In the genomic region with DNA sequence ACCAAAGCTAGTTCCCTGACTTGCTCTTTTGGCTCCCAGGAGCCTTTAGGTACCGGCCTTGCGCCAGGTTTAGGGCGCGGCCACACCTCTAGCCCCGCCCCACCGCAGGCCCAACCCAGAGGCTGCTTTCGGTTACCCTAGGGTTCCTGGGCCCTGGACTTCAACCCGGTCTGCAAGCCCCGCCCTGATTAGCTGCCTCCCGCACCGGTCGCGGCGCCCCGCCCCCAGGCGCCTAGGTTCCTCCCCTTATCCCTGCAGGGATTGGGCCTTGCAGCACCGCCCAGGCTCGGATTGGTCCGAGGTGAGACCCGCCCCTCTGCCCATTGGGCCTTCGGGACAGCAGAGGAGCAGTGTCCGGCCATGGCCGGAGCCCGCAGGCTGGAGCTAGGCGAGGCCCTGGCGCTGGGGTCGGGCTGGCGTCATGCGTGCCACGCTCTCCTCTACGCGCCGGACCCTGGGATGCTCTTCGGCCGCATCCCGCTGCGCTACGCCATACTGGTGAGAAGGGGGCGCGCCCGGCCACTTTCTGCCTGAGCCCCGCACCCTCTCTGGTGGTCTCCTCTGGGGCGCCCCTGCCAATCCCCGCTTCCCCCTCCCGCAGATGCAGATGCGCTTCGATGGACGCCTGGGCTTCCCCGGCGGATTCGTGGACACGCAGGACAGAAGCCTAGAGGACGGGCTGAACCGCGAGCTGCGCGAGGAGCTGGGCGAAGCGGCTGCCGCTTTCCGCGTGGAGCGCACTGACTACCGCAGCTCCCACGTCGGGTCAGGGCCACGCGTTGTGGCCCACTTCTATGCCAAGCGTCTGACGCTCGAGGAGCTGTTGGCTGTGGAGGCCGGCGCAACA, we compare ENCODE assay signal across 1 cellular context.
TF ChIP-seq lines count a peak whose summit lies in the region.

A gene (plus strand): TSS at position 330 of the 847 bp plus-strand sequence. CDS start 31 bp downstream, at position 361.

TF ChIP-seq in HepG2, 621 proteins besides CTCF, POLR2A, EP300 and RAD21 (continued from another document and continues in another):
- TF ChIP-seq, protein P1, sequence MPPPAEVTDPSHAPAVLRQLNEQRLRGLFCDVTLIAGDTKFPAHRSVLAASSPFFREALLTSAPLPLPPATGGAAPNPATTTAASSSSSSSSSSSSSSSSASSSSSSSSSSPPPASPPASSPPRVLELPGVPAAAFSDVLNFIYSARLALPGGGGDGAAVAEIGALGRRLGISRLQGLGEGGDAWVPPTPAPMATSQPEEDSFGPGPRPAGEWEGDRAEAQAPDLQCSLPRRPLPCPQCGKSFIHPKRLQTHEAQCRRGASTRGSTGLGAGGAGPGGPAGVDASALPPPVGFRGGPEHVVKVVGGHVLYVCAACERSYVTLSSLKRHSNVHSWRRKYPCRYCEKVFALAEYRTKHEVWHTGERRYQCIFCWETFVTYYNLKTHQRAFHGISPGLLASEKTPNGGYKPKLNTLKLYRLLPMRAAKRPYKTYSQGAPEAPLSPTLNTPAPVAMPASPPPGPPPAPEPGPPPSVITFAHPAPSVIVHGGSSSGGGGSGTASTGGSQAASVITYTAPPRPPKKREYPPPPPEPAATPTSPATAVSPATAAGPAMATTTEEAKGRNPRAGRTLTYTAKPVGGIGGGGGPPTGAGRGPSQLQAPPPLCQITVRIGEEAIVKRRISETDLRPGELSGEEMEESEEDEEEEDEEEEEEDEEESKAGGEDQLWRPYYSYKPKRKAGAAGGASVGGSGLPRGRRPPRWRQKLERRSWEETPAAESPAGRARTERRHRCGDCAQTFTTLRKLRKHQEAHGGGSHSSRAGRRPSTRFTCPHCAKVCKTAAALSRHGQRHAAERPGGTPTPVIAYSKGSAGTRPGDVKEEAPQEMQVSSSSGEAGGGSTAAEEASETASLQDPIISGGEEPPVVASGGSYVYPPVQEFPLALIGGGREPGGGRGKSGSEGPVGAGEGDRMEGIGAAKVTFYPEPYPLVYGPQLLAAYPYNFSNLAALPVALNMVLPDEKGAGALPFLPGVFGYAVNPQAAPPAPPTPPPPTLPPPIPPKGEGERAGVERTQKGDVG (CRISPR knock-in tag; IDR thresholded peaks at IDR 0.05; ENCODE audit: borderline replicate concordance), result peak; percentile 50; the same call in 1 of the 2 replicates
- TF ChIP-seq, protein P2, sequence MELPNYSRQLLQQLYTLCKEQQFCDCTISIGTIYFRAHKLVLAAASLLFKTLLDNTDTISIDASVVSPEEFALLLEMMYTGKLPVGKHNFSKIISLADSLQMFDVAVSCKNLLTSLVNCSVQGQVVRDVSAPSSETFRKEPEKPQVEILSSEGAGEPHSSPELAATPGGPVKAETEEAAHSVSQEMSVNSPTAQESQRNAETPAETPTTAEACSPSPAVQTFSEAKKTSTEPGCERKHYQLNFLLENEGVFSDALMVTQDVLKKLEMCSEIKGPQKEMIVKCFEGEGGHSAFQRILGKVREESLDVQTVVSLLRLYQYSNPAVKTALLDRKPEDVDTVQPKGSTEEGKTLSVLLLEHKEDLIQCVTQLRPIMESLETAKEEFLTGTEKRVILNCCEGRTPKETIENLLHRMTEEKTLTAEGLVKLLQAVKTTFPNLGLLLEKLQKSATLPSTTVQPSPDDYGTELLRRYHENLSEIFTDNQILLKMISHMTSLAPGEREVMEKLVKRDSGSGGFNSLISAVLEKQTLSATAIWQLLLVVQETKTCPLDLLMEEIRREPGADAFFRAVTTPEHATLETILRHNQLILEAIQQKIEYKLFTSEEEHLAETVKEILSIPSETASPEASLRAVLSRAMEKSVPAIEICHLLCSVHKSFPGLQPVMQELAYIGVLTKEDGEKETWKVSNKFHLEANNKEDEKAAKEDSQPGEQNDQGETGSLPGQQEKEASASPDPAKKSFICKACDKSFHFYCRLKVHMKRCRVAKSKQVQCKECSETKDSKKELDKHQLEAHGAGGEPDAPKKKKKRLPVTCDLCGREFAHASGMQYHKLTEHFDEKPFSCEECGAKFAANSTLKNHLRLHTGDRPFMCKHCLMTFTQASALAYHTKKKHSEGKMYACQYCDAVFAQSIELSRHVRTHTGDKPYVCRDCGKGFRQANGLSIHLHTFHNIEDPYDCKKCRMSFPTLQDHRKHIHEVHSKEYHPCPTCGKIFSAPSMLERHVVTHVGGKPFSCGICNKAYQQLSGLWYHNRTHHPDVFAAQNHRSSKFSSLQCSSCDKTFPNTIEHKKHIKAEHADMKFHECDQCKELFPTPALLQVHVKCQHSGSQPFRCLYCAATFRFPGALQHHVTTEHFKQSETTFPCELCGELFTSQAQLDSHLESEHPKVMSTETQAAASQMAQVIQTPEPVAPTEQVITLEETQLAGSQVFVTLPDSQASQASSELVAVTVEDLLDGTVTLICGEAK (IDR thresholded peaks at IDR 0.05), result no peak
- TF ChIP-seq, protein P2 (CRISPR knock-in tag; IDR thresholded peaks at IDR 0.05), result no peak; the same call in 1 of the 2 replicates
- TF ChIP-seq MAZ (IDR thresholded peaks at IDR 0.05; ENCODE audit: borderline replicate concordance, low read depth, low read length), result peak; percentile 73
- TF ChIP-seq MAZ (CRISPR knock-in tag; IDR thresholded peaks at IDR 0.05; ENCODE audit: low read depth), result peak; percentile 80; the same call in 1 of the 2 replicates
- TF ChIP-seq ZNF776 (CRISPR knock-in tag; IDR thresholded peaks at IDR 0.05), result peak; percentile 93
- no peak for TF ChIP-seq KDM6A (CRISPR knock-in tag; IDR thresholded peaks at IDR 0.05; ENCODE audit: low read depth)
- no peak for TF ChIP-seq ZNF879 (CRISPR knock-in tag; IDR thresholded peaks at IDR 0.05)
- peak; percentile 70; the same call in 1 of the 2 replicates for TF ChIP-seq ZSCAN31 (CRISPR knock-in tag; IDR thresholded peaks at IDR 0.05; ENCODE audit: low read depth)
- no peak for TF ChIP-seq TRIM24 (CRISPR knock-in tag; IDR thresholded peaks at IDR 0.05)
- TF ChIP-seq ZNF510 (CRISPR knock-in tag; IDR thresholded peaks at IDR 0.05; ENCODE audit: low read depth), result no peak; the same call in 1 of the 2 replicates
- TF ChIP-seq, protein P3, sequence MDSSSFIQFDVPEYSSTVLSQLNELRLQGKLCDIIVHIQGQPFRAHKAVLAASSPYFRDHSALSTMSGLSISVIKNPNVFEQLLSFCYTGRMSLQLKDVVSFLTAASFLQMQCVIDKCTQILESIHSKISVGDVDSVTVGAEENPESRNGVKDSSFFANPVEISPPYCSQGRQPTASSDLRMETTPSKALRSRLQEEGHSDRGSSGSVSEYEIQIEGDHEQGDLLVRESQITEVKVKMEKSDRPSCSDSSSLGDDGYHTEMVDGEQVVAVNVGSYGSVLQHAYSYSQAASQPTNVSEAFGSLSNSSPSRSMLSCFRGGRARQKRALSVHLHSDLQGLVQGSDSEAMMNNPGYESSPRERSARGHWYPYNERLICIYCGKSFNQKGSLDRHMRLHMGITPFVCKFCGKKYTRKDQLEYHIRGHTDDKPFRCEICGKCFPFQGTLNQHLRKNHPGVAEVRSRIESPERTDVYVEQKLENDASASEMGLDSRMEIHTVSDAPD (CRISPR knock-in tag; IDR thresholded peaks at IDR 0.05), result no peak; the same call in 1 of the 2 replicates
- TF ChIP-seq CREM (IDR thresholded peaks at IDR 0.05), result no peak; the same call in 1 of the 2 replicates
- no peak for TF ChIP-seq CREM (CRISPR knock-in tag; IDR thresholded peaks at IDR 0.05)
- TF ChIP-seq TAF1 (CRISPR knock-in tag; IDR thresholded peaks at IDR 0.05), result peak; percentile 95
- 0 out of 2 replicates have a peak, but pooled peaks have one; percentile 46 for TF ChIP-seq ZFP36L1 (CRISPR knock-in tag; IDR thresholded peaks at IDR 0.05)
- TF ChIP-seq, protein P4, sequence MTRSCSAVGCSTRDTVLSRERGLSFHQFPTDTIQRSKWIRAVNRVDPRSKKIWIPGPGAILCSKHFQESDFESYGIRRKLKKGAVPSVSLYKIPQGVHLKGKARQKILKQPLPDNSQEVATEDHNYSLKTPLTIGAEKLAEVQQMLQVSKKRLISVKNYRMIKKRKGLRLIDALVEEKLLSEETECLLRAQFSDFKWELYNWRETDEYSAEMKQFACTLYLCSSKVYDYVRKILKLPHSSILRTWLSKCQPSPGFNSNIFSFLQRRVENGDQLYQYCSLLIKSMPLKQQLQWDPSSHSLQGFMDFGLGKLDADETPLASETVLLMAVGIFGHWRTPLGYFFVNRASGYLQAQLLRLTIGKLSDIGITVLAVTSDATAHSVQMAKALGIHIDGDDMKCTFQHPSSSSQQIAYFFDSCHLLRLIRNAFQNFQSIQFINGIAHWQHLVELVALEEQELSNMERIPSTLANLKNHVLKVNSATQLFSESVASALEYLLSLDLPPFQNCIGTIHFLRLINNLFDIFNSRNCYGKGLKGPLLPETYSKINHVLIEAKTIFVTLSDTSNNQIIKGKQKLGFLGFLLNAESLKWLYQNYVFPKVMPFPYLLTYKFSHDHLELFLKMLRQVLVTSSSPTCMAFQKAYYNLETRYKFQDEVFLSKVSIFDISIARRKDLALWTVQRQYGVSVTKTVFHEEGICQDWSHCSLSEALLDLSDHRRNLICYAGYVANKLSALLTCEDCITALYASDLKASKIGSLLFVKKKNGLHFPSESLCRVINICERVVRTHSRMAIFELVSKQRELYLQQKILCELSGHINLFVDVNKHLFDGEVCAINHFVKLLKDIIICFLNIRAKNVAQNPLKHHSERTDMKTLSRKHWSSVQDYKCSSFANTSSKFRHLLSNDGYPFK (CRISPR knock-in tag; IDR thresholded peaks at IDR 0.05; ENCODE audit: borderline replicate concordance), result peak; percentile 90
- TF ChIP-seq ZNF850 (CRISPR knock-in tag; conservative IDR thresholded peaks at IDR 0.05), result no peak
- TF ChIP-seq KLF15 (CRISPR knock-in tag; IDR thresholded peaks at IDR 0.05; ENCODE audit: borderline replicate concordance), result peak; percentile 99; the same call in 1 of the 2 replicates
- TF ChIP-seq ERF (CRISPR knock-in tag; IDR thresholded peaks at IDR 0.05), result no peak
- no peak for TF ChIP-seq TEAD3 (CRISPR knock-in tag; optimal IDR thresholded peaks at IDR 0.05; ENCODE audit: borderline replicate concordance)
- no peak for TF ChIP-seq ZNF383 (CRISPR knock-in tag; IDR thresholded peaks at IDR 0.05; ENCODE audit: borderline replicate concordance)
- peak; percentile 72; the same call in 1 of the 2 replicates for TF ChIP-seq ZIK1 (CRISPR knock-in tag; IDR thresholded peaks at IDR 0.05; ENCODE audit: borderline replicate concordance, low read depth)
- no peak for TF ChIP-seq HOXA9 (CRISPR knock-in tag; IDR thresholded peaks at IDR 0.05; ENCODE audit: borderline replicate concordance)
- no peak for TF ChIP-seq MATR3 (CRISPR knock-in tag; IDR thresholded peaks at IDR 0.05)
- no peak for TF ChIP-seq HOXA7 (CRISPR knock-in tag; IDR thresholded peaks at IDR 0.05)
- TF ChIP-seq ZC3H13 (CRISPR knock-in tag; IDR thresholded peaks at IDR 0.05), result no peak
- TF ChIP-seq, protein P5, sequence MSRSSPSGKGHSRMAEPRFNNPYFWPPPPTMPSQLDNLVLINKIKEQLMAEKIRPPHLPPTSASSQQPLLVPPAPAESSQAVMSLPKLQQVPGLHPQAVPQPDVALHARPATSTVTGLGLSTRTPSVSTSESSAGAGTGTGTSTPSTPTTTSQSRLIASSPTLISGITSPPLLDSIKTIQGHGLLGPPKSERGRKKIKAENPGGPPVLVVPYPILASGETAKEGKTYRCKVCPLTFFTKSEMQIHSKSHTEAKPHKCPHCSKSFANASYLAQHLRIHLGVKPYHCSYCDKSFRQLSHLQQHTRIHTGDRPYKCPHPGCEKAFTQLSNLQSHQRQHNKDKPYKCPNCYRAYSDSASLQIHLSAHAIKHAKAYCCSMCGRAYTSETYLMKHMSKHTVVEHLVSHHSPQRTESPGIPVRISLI (CRISPR knock-in tag; IDR thresholded peaks at IDR 0.05; ENCODE audit: borderline replicate concordance), result no peak
- 0 out of 2 replicates have a peak, but pooled peaks have one; percentile 31 for TF ChIP-seq MIER3 (CRISPR knock-in tag; IDR thresholded peaks at IDR 0.05; ENCODE audit: borderline replicate concordance)
- TF ChIP-seq ZNF713 (CRISPR knock-in tag; IDR thresholded peaks at IDR 0.05), result no peak
- TF ChIP-seq, protein P6, sequence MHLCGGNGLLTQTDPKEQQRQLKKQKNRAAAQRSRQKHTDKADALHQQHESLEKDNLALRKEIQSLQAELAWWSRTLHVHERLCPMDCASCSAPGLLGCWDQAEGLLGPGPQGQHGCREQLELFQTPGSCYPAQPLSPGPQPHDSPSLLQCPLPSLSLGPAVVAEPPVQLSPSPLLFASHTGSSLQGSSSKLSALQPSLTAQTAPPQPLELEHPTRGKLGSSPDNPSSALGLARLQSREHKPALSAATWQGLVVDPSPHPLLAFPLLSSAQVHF (CRISPR knock-in tag; IDR thresholded peaks at IDR 0.05), result no peak
- TF ChIP-seq GLI4 (CRISPR knock-in tag; IDR thresholded peaks at IDR 0.05; ENCODE audit: borderline replicate concordance), result no peak; the same call in 1 of the 2 replicates
- TF ChIP-seq, protein P7, sequence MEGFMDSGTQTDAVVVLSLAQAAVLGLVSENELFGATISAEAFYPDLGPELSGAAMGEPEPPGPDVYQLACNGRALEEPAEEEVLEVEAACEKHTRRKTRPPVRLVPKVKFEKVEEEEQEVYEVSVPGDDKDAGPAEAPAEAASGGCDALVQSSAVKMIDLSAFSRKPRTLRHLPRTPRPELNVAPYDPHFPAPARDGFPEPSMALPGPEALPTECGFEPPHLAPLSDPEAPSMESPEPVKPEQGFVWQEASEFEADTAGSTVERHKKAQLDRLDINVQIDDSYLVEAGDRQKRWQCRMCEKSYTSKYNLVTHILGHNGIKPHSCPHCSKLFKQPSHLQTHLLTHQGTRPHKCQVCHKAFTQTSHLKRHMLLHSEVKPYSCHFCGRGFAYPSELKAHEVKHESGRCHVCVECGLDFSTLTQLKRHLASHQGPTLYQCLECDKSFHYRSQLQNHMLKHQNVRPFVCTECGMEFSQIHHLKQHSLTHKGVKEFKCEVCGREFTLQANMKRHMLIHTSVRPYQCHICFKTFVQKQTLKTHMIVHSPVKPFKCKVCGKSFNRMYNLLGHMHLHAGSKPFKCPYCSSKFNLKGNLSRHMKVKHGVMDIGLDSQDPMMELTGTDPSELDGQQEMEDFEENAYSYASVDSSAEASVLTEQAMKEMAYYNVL (CRISPR knock-in tag; IDR thresholded peaks at IDR 0.05; ENCODE audit: borderline replicate concordance), result peak; percentile 55; the same call in 1 of the 2 replicates
- TF ChIP-seq PITX1 (CRISPR knock-in tag; IDR thresholded peaks at IDR 0.05), result peak; percentile 41; the same call in 1 of the 2 replicates
